Comparison of ENCODE assay signal across 12 cellular contexts in genomic region chr6:43183441-43183840, GRCh38. TPM values are rescaled to one million over a fixed set of nuclear protein-coding genes. Genes with fewer than 3 reads are reported as not detected.
A peak's percentile ranks its signal among the peaks of the same experiment; 100 is the strongest.
DNase-seq lines count a peak whose midpoint lies in the region; ATAC-seq and TF ChIP-seq lines count a peak whose summit lies in the region.
"Had no signal": no experiment of that assay in that cellular context is flagged by ENCODE, and none has a peak within 500 bp of the region (broad histone marks: within the 10 kb centered on the region; RNA-seq: fewer than 3 reads in every experiment).

No MANE protein-coding gene starts in this region.

- H3K27me3 ChIP-seq in A673 (replicated peaks; ENCODE audit: insufficient read depth, low read depth, low read length, poor library complexity) (no peaks in the 10 kb centered on the region), DOHH2 (ENCODE audit: control insufficient read depth, low read length) (no peaks in the 10 kb centered on the region)
- H3K27me3 ChIP-seq: Peyer's patch, stomach had no signal

- H3K9me2 ChIP-seq in DOHH2 (replicated peaks; ENCODE audit: control insufficient read depth, low read length), result no peaks in the 10 kb centered on the region

- peaks cover 15% of the 10 kb centered on the region for H3F3A ChIP-seq in DOHH2 (ENCODE audit: control insufficient read depth, insufficient read depth)

- H3K36me3 Mint-ChIP-seq in activated T-helper 17 cell treated with anti-CD3 and anti-CD28 coated beads, Interleukin-2, amount 50 U/mL, for 72 hours (ENCODE audit: low read depth), result peaks cover 58% of the 10 kb centered on the region
- H3K36me3 Mint-ChIP-seq in mesothelial cell of epicardium, result peaks cover 19% of the 10 kb centered on the region

- H3K36me3 ChIP-seq in A673 (ENCODE audit: insufficient read depth, low read length, poor library complexity, severe bottlenecking) (peaks cover 31% of the 10 kb centered on the region), DOHH2 (ENCODE audit: control insufficient read depth, low read length) (peaks cover 60% of the 10 kb centered on the region)

- H3K4me1 ChIP-seq in A673 (ENCODE audit: insufficient read depth, low read length, poor library complexity, severe bottlenecking) (peaks cover 11% of the 10 kb centered on the region), DOHH2 (ENCODE audit: control insufficient read depth, low read length) (peaks cover 21% of the 10 kb centered on the region)

- peaks cover 39% of the 10 kb centered on the region for H3K4me1 Mint-ChIP-seq in activated T-helper 17 cell treated with anti-CD3 and anti-CD28 coated beads, Interleukin-2, amount 50 U/mL, for 72 hours
- H3K4me1 Mint-ChIP-seq in mesothelial cell of epicardium, result peaks cover 27% of the 10 kb centered on the region

- DNase-seq in A673 (ENCODE audit: low spot score), result no peak
- no peak for DNase-seq in mesothelial cell of epicardium (ENCODE audit: low spot score in 2 of 2, unreplicated experiment in 2 of 2)
- DNase-seq in iPS-NIHi11 (ENCODE audit: low spot score), result no peak
- no peak for DNase-seq in NCI-H1694 treated with DMSO at 0.1 percent for 48 hours (lab: John Stamatoyannopoulos, UW)
- no peak for DNase-seq in NK-92 treated with Interleukin-12 subunit alpha and Interleukin-12 subunit beta, amount 100 ng/mL, for 24 hours (lab: John Stamatoyannopoulos, UW)
- DNase-seq: NCI-H2107, Peyer's patch, stomach had no signal

- ATAC-seq in activated T-helper 17 cell treated with anti-CD3 and anti-CD28 coated beads, Interleukin-2, amount 50 U/mL, for 72 hours (replicated peaks), result no peak
- ATAC-seq in HG03354 (IDR thresholded peaks at IDR 0.05; ENCODE audit: poor library complexity, severe bottlenecking, unreplicated experiment), result no peak
- ATAC-seq: activated CD4-positive, CD25-positive, alpha-beta regulatory T cell treated with anti-CD3 and anti-CD28 coated beads, Interleukin-2, amount 50 U/mL, for 24 hours had no signal

- intact Hi-C loops in A673 (cut with micrococcal nuclease; ENCODE audit: unreplicated experiment), result no loop called here

- no peaks in the 10 kb centered on the region for H4K20me1 ChIP-seq in DOHH2 (ENCODE audit: control insufficient read depth, insufficient read depth, low read depth, low read length)

- POLR2A ChIA-PET in A673 (lab: Charles Lee; ENCODE audit: low non-redundant PET), result no interaction called here

- no peak overlapping the region for H3K27ac ChIP-seq in A673 (ENCODE audit: low read depth, low read length, poor library complexity, severe bottlenecking)
- H3K27ac ChIP-seq in DOHH2 (ENCODE audit: low read depth, low read length), result no peak overlapping the region

- H3K4me2 ChIP-seq in DOHH2 (ENCODE audit: low read length), result peak overlapping the region; percentile 91

- H3K27me3 Mint-ChIP-seq in activated T-helper 17 cell treated with anti-CD3 and anti-CD28 coated beads, Interleukin-2, amount 50 U/mL, for 72 hours, result no peaks in the 10 kb centered on the region
- H3K27me3 Mint-ChIP-seq in mesothelial cell of epicardium (ENCODE audit: low read depth), result no peaks in the 10 kb centered on the region

- TF ChIP-seq CTCF in A673 (conservative IDR thresholded peaks at IDR 0.05; ENCODE audit: low read depth, low read length), result no peak
- no peak for TF ChIP-seq CTCF in DOHH2 (IDR thresholded peaks at IDR 0.05; ENCODE audit: low read depth, low read length, poor library complexity, severe bottlenecking)
- TF ChIP-seq CTCF in mesothelial cell of epicardium (IDR thresholded peaks at IDR 0.05; ENCODE audit: unreplicated experiment), result no peak

- H3K9me3 Mint-ChIP-seq in activated T-helper 17 cell treated with anti-CD3 and anti-CD28 coated beads, Interleukin-2, amount 50 U/mL, for 72 hours, result no peaks in the 10 kb centered on the region
- no peaks in the 10 kb centered on the region for H3K9me3 Mint-ChIP-seq in mesothelial cell of epicardium

- H3K4me3 ChIP-seq in A673 (ENCODE audit: low read depth, low read length, poor library complexity, severe bottlenecking), result peak overlapping the region; percentile 89
- peak overlapping the region; percentile 75 for H3K4me3 ChIP-seq in DOHH2 (ENCODE audit: low read length)

- CTCF ChIA-PET in A673 (lab: Charles Lee), result no interaction called here

- H3K9me3 ChIP-seq in A673 (ENCODE audit: low read depth, low read length, poor library complexity, severe bottlenecking) (no peaks in the 10 kb centered on the region), DOHH2 (ENCODE audit: control insufficient read depth, insufficient read depth, low read length) (no peaks in the 10 kb centered on the region)
- H3K9me3 ChIP-seq: Peyer's patch, stomach had no signal

- H3K4me3 Mint-ChIP-seq in activated T-helper 17 cell treated with anti-CD3 and anti-CD28 coated beads, Interleukin-2, amount 50 U/mL, for 72 hours, result peak overlapping the region; percentile 85
- H3K4me3 Mint-ChIP-seq in mesothelial cell of epicardium, result peak overlapping the region; percentile 86

- no TSS peak for BruUV-seq in A673 (replicated peaks; lab: Mats Ljungman, UMichigan)

- peak overlapping the region; percentile 80 for H3K27ac Mint-ChIP-seq in activated T-helper 17 cell treated with anti-CD3 and anti-CD28 coated beads, Interleukin-2, amount 50 U/mL, for 72 hours
- peak overlapping the region; percentile 2 for H3K27ac Mint-ChIP-seq in mesothelial cell of epicardium

- peaks cover 20% of the 10 kb centered on the region for H3K79me2 ChIP-seq in DOHH2 (ENCODE audit: control insufficient read depth, low read length)

RNA-seq across cellular contexts. Expression of gene CUL9, which starts 1.4 kb away (rescaled TPM):
- total RNA-seq in A673 (2021), result 38.7 and 50.7 TPM in 2 replicates
- total RNA-seq in activated T-helper 17 cell treated with anti-CD3 and anti-CD28 coated beads, Interleukin-2, amount 50 U/mL, for 72 hours, result 10 to 100 TPM; 40.7 to 44.9 TPM
- 65.5 to 72.1 TPM (median 71.6 TPM) in 3 replicates for total RNA-seq in mesothelial cell of epicardium

RNA-seq across cellular contexts. Expression of gene SRF, which starts 12.4 kb away (rescaled TPM):
- total RNA-seq in A673 (2021) (28.7 and 33.2 TPM in 2 replicates), mesothelial cell of epicardium (52.0 to 52.8 TPM (median 52.2 TPM) in 3 replicates)
- total RNA-seq in activated T-helper 17 cell treated with anti-CD3 and anti-CD28 coated beads, Interleukin-2, amount 50 U/mL, for 72 hours, result 10 to 100 TPM; 36.2 to 63.4 TPM

RNA-seq across cellular contexts. Expression of gene DNPH1, which starts 45.8 kb away (rescaled TPM):
- 55.1 and 69.4 TPM in 2 replicates for total RNA-seq in A673 (2021)
- 10 to 100 TPM; 42.6 to 57.8 TPM for total RNA-seq in activated T-helper 17 cell treated with anti-CD3 and anti-CD28 coated beads, Interleukin-2, amount 50 U/mL, for 72 hours
- total RNA-seq in mesothelial cell of epicardium, result 49.0 to 52.3 TPM (median 49.4 TPM) in 3 replicates

RNA-seq across cellular contexts. Expression of gene TTBK1, which starts 59.8 kb away (rescaled TPM):
- not detected in 2 replicates for total RNA-seq in A673 (2021)
- 1 to 10 TPM; 2.2 to 3.6 TPM for total RNA-seq in activated T-helper 17 cell treated with anti-CD3 and anti-CD28 coated beads, Interleukin-2, amount 50 U/mL, for 72 hours
- 0.29 to 0.34 TPM (median 0.29 TPM) in 3 replicates for total RNA-seq in mesothelial cell of epicardium
